ENCODE assay signal across 8 cellular contexts in genomic region chr3:57434041-57434440, GRCh38.
DNase-seq lines count a peak whose midpoint lies in the region; ATAC-seq, FAIRE-seq and TF ChIP-seq lines count a peak whose summit lies in the region.

No MANE protein-coding gene starts in this region.

- H3K4me2 ChIP-seq in Karpas-422 (ENCODE audit: low read depth, low read length, poor library complexity, severe bottlenecking) (no peak overlapping the region), HepG2 (ENCODE audit: low read depth, low read length) (no peak overlapping the region)

- H3K9me3 ChIP-seq in Karpas-422 (ENCODE audit: low read length) (no peaks in the 10 kb centered on the region), HepG2 (ENCODE audit: low read length) (no peaks in the 10 kb centered on the region), spleen (no peaks in the 10 kb centered on the region)

- TF ChIP-seq EP300 in HepG2 (IDR thresholded peaks at IDR 0.05; ENCODE audit: low read depth in 2 of 2, low read length in 2 of 2) (no peak), HepG2 (CRISPR knock-in tag; IDR thresholded peaks at IDR 0.05; ENCODE audit: borderline replicate concordance) (no peak)

- TF ChIP-seq POLR2A in HepG2 (IDR thresholded peaks at IDR 0.05; ENCODE audit: insufficient read depth in 1 of 2, low read depth in 2 of 2, low read length in 2 of 2) (no peak), spleen (IDR thresholded peaks at IDR 0.05) (no peak)

- H3K9ac ChIP-seq in Karpas-422 (ENCODE audit: low read length) (no peak overlapping the region), HepG2 (ENCODE audit: insufficient read depth, low read depth, low read length) (no peak overlapping the region)

- H3K27ac ChIP-seq in Karpas-422 (ENCODE audit: low read length) (no peak overlapping the region), HepG2 (ENCODE audit: extremely low read length, insufficient read depth, low read length) (no peak overlapping the region), spleen (no peak overlapping the region)

- no peaks in the 10 kb centered on the region for H3K79me2 ChIP-seq in Karpas-422 (ENCODE audit: low read length)
- H3K79me2 ChIP-seq in HepG2 (ENCODE audit: insufficient read depth, low read length): no peaks in the 10 kb centered on the region

- H3K27ac Mint-ChIP-seq in Calu3 (ENCODE audit: unreplicated experiment): no peak overlapping the region
- no peak overlapping the region for H3K27ac Mint-ChIP-seq in activated T-helper 17 cell treated with anti-CD3 and anti-CD28 coated beads, Interleukin-2, amount 50 U/mL, for 72 hours

- no peak for FAIRE-seq in HepG2 (lab: Jason Lieb, UNC)

- H4K20me1 ChIP-seq in Karpas-422 (ENCODE audit: insufficient read depth, low read depth, low read length): no peaks in the 10 kb centered on the region
- H4K20me1 ChIP-seq in HepG2 (ENCODE audit: insufficient read depth, low read length): no peaks in the 10 kb centered on the region

- H3K4me3 Mint-ChIP-seq in Calu3 (ENCODE audit: low read depth, unreplicated experiment): no peak overlapping the region
- H3K4me3 Mint-ChIP-seq in activated T-helper 17 cell treated with anti-CD3 and anti-CD28 coated beads, Interleukin-2, amount 50 U/mL, for 72 hours: no peak overlapping the region

- 31% methylated on average over 4 of the region's 4 CpGs for WGBS in HepG2 (ENCODE audit: low lambda C conversion rate)
- WGBS in spleen, 5 donors: 35 to 61% (median 53%) methylated on average over 4 of the region's 4 CpGs

- CTCF ChIA-PET in Calu3 (lab: Charles Lee) (interaction anchor here (0.6 to 1.2 kb wide), 3 partner anchors 9 to 36 kb away, joined by 3 to 8 read pairs (median 3); no protein-coding TSS in a partner anchor), HepG2 (lab: Yijun Ruan, JAX; ENCODE audit: low intra/inter-chr PET ratio, low total read pairs) (interaction anchor here (1.1 to 1.6 kb wide), 3 partner anchors 37 to 334 kb away, joined by 3 to 8 read pairs (median 4); no protein-coding TSS in a partner anchor)

- DNase-seq in Calu3 (peak; percentile 6), Karpas-422 (peak; percentile 58), HepG2 (ENCODE audit: low spot score) (peak; percentile 69), spleen (no peak), NCI-H1092 (lab: John Stamatoyannopoulos, UW) (no peak)

- TF ChIP-seq RAD21 in HepG2 (CRISPR knock-in tag; IDR thresholded peaks at IDR 0.05): peak; percentile 30; the same call in 1 of the 2 replicates

- H3K9me3 Mint-ChIP-seq in Calu3 (ENCODE audit: low read depth, unreplicated experiment): no peaks in the 10 kb centered on the region
- no peaks in the 10 kb centered on the region for H3K9me3 Mint-ChIP-seq in activated T-helper 17 cell treated with anti-CD3 and anti-CD28 coated beads, Interleukin-2, amount 50 U/mL, for 72 hours

- BruUV-seq in Calu3 (replicated peaks; lab: Mats Ljungman, UMichigan): no TSS peak
- no TSS peak for BruUV-seq in HepG2 (replicated peaks; lab: Mats Ljungman, UMichigan)

- H3K36me3 Mint-ChIP-seq in Calu3 (ENCODE audit: insufficient read depth, unreplicated experiment): no peaks in the 10 kb centered on the region
- no peaks in the 10 kb centered on the region for H3K36me3 Mint-ChIP-seq in activated T-helper 17 cell treated with anti-CD3 and anti-CD28 coated beads, Interleukin-2, amount 50 U/mL, for 72 hours (ENCODE audit: low read depth)

- TF ChIP-seq CTCF in Calu3 (IDR thresholded peaks at IDR 0.05; ENCODE audit: unreplicated experiment) (no peak), WI38 (IDR thresholded peaks at IDR 0.05; ENCODE audit: low read depth, low read length) (peak; percentile 19; the same call in 1 of the 2 replicates), HepG2 (CRISPR knock-in tag; IDR thresholded peaks at IDR 0.05) (peak; percentile 39), spleen (IDR thresholded peaks at IDR 0.05 in 8 of 11, conservative IDR thresholded peaks at IDR 0.05 in 3 of 11) (peak in 1 of 11 experiments; percentile 39)

- H3K4me3 ChIP-seq in Karpas-422 (ENCODE audit: low read length): no peak overlapping the region
- H3K4me3 ChIP-seq in WI38 (ENCODE audit: low read depth, low read length): no peak overlapping the region
- H3K4me3 ChIP-seq in HepG2 (replicated peaks in 1 of 3; ENCODE audit: insufficient read depth in 1 of 3, low read depth in 2 of 3, low read length in 3 of 3): no peak overlapping the region
- no peak overlapping the region for H3K4me3 ChIP-seq in spleen

- H3K36me3 ChIP-seq in Karpas-422 (ENCODE audit: insufficient read depth, low read length): no peaks in the 10 kb centered on the region
- H3K36me3 ChIP-seq in HepG2 (replicated peaks in 1 of 2; ENCODE audit: control insufficient read depth in 1 of 2, insufficient read depth in 2 of 2, low read length in 2 of 2): no peaks in the 10 kb centered on the region
- H3K36me3 ChIP-seq in spleen: no peaks in the 10 kb centered on the region

- H2AFZ ChIP-seq in Karpas-422 (ENCODE audit: low read length) (no peak overlapping the region), HepG2 (ENCODE audit: low read length) (no peak overlapping the region)

- POLR2A ChIA-PET in HepG2 (lab: Yijun Ruan, JAX): interaction anchor here (1.3 kb wide), 1 partner anchor 17 kb away, joined by 4 read pairs; no protein-coding TSS in a partner anchor

- ATAC-seq in HepG2: peak; percentile 66
- no peak for ATAC-seq in activated T-helper 17 cell treated with anti-CD3 and anti-CD28 coated beads, Interleukin-2, amount 50 U/mL, for 72 hours (replicated peaks)
- ATAC-seq in GM21367 (IDR thresholded peaks at IDR 0.05; ENCODE audit: unreplicated experiment): no peak

- intact Hi-C loops in Calu3 (cut with micrococcal nuclease; ENCODE audit: unreplicated experiment): loop anchor here (1.0 kb wide), 1 partner anchor 37 kb away; no protein-coding TSS in a partner anchor
- intact Hi-C loops in HepG2 (cut with micrococcal nuclease; ENCODE audit: unreplicated experiment): loop anchor here (1.0 kb wide), 1 partner anchor 37 kb away; no protein-coding TSS in a partner anchor
- intact Hi-C loops in spleen (cut with DNase I; ENCODE audit: low total_unique reads): no loop called here

- peaks cover 21% of the 10 kb centered on the region for H3K4me1 Mint-ChIP-seq in Calu3 (ENCODE audit: low read depth, unreplicated experiment)
- H3K4me1 Mint-ChIP-seq in activated T-helper 17 cell treated with anti-CD3 and anti-CD28 coated beads, Interleukin-2, amount 50 U/mL, for 72 hours: no peaks in the 10 kb centered on the region

- no peaks in the 10 kb centered on the region for H3K4me1 ChIP-seq in Karpas-422 (ENCODE audit: low read length)
- peaks cover 34% of the 10 kb centered on the region for H3K4me1 ChIP-seq in HepG2 (ENCODE audit: insufficient read depth, low read length)
- H3K4me1 ChIP-seq in spleen: no peaks in the 10 kb centered on the region

- no peaks in the 10 kb centered on the region for H3K27me3 ChIP-seq in Karpas-422 (ENCODE audit: low read length)
- no peaks in the 10 kb centered on the region for H3K27me3 ChIP-seq in HepG2 (ENCODE audit: control insufficient read depth in 1 of 2, insufficient read depth in 2 of 2, low read length in 2 of 2)
- H3K27me3 ChIP-seq in spleen (replicated peaks in 1 of 7): no peaks in the 10 kb centered on the region

- H3K27me3 Mint-ChIP-seq in Calu3 (ENCODE audit: unreplicated experiment): no peaks in the 10 kb centered on the region
- H3K27me3 Mint-ChIP-seq in activated T-helper 17 cell treated with anti-CD3 and anti-CD28 coated beads, Interleukin-2, amount 50 U/mL, for 72 hours: peaks cover 19% of the 10 kb centered on the region

- no peaks in the 10 kb centered on the region for H3K9me2 ChIP-seq in Karpas-422 (replicated peaks; ENCODE audit: insufficient read depth, low read length)

- in situ Hi-C loops in HepG2 (cut with HindIII; ENCODE audit: extremely low pct_ligation_motif_present, low pct_unique_long_range_greater_than_20kb): no loop called here

TF ChIP-seq in HepG2, 621 proteins besides CTCF, POLR2A, EP300 and RAD21:
- TF ChIP-seq STAG1 (CRISPR knock-in tag; IDR thresholded peaks at IDR 0.05): peak; percentile 52
- TF ChIP-seq MYNN (CRISPR knock-in tag; IDR thresholded peaks at IDR 0.05; ENCODE audit: low read depth): no peak
- peak; percentile 73; the same call in 1 of the 2 replicates for TF ChIP-seq SMC3 (IDR thresholded peaks at IDR 0.05; ENCODE audit: low read length)
- no peak for TF ChIP-seq HOXA7 (CRISPR knock-in tag; IDR thresholded peaks at IDR 0.05)
- TF ChIP-seq GATAD2A (CRISPR knock-in tag; IDR thresholded peaks at IDR 0.05): peak; percentile 25; the same call in 1 of the 2 replicates

Comparison
In these comparisons a context has a peak if more than half of its experiments do, and no peak if none do; other contexts are left out.
1. DNase-seq: peak in Calu3 (single experiment), Karpas-422 (single experiment) and HepG2 (single experiment); none in spleen (single experiment) and NCI-H1092 (single experiment).